In genomic region chr4:154490589-154491340, GRCh38 we compare ENCODE assay signal across 2 cellular contexts.
A peak's percentile ranks its signal among the peaks of the same experiment; 100 is the strongest.
TF ChIP-seq lines count a peak whose summit lies in the region.

No MANE protein-coding gene starts in this region.

TF ChIP-seq in IMR-90, 13 proteins besides CTCF, POLR2A, EP300 and RAD21:
- TF ChIP-seq NFE2L2 (IDR thresholded peaks at IDR 0.05; ENCODE audit: low read depth, low read length) (no peak), MAFK (IDR thresholded peaks at IDR 0.05; ENCODE audit: low read depth, low read length) (no peak), USF2 (IDR thresholded peaks at IDR 0.05; ENCODE audit: low read depth, low read length) (no peak), CEBPB (IDR thresholded peaks at IDR 0.05; ENCODE audit: low read depth, low read length) (no peak), MAZ (IDR thresholded peaks at IDR 0.05; ENCODE audit: borderline replicate concordance, low read depth, low read length) (no peak), SMC3 (IDR thresholded peaks at IDR 0.05; ENCODE audit: low read depth, low read length) (no peak), RFX5 (IDR thresholded peaks at IDR 0.05; ENCODE audit: low read depth, low read length) (no peak), FOS (IDR thresholded peaks at IDR 0.05; ENCODE audit: low read depth, low read length) (no peak), RCOR1 (IDR thresholded peaks at IDR 0.05; ENCODE audit: insufficient replicate concordance, low read length) (no peak), ELK1 (IDR thresholded peaks at IDR 0.05; ENCODE audit: borderline replicate concordance, low read depth, low read length) (no peak), MXI1 (IDR thresholded peaks at IDR 0.05; ENCODE audit: borderline replicate concordance, low read depth, low read length) (no peak), CHD1 (IDR thresholded peaks at IDR 0.05; ENCODE audit: low read depth, low read length) (no peak), BHLHE40 (IDR thresholded peaks at IDR 0.05; ENCODE audit: low read depth, low read length) (no peak)

TF ChIP-seq in H1, 55 proteins besides CTCF, POLR2A, EP300 and RAD21:
- TF ChIP-seq SP2 (IDR thresholded peaks at IDR 0.05; ENCODE audit: low read length) (no peak), CHD1 (IDR thresholded peaks at IDR 0.05; ENCODE audit: low read depth, low read length) (no peak), E2F6 (IDR thresholded peaks at IDR 0.05) (peak; percentile 99), RXRA (IDR thresholded peaks at IDR 0.05; ENCODE audit: insufficient read depth, low read depth, low read length) (no peak), ZNF274 (IDR thresholded peaks at IDR 0.05; ENCODE audit: borderline replicate concordance, extremely low read depth, low read length) (no peak), RBBP5 (IDR thresholded peaks at IDR 0.05; ENCODE audit: borderline replicate concordance, low read depth, low read length) (peak; percentile 50; the same call in 1 of the 2 replicates), KDM4A (IDR thresholded peaks at IDR 0.05; ENCODE audit: low read depth, low read length, severe bottlenecking) (peak; percentile 98), FOSL1 (IDR thresholded peaks at IDR 0.05; ENCODE audit: insufficient read depth, low read depth, low read length) (no peak), POLR2AphosphoS5 (IDR thresholded peaks at IDR 0.05; ENCODE audit: low read depth, low read length) (no peak), TAF1 (IDR thresholded peaks at IDR 0.05; ENCODE audit: low read depth, low read length) (peak; percentile 35; the same call in 1 of the 2 replicates), NRF1 (IDR thresholded peaks at IDR 0.05; ENCODE audit: low read depth, low read length) (no peak), CBX8 (IDR thresholded peaks at IDR 0.05; ENCODE audit: borderline replicate concordance, low read depth, low read length) (no peak), KDM1A (IDR thresholded peaks at IDR 0.05; ENCODE audit: borderline replicate concordance, low read length) (no peak), MAX (IDR thresholded peaks at IDR 0.05) (peak; percentile 100), SP1 (IDR thresholded peaks at IDR 0.05; ENCODE audit: low read depth, low read length) (no peak), TBP (IDR thresholded peaks at IDR 0.05; ENCODE audit: low read depth, low read length) (no peak), CEBPB (IDR thresholded peaks at IDR 0.05; ENCODE audit: low read depth, low read length) (no peak), PHF8 (conservative IDR thresholded peaks at IDR 0.05; ENCODE audit: low read depth, low read length) (0 out of 2 replicates have a peak, but pooled peaks have one; percentile 11), CREB1 (IDR thresholded peaks at IDR 0.05) (peak; percentile 50; the same call in 1 of the 2 replicates), SUZ12 (IDR thresholded peaks at IDR 0.05; ENCODE audit: low read length) (peak; percentile 87), RNF2 (IDR thresholded peaks at IDR 0.05; ENCODE audit: borderline replicate concordance, low read depth, low read length, missing control alignments, poor library complexity, severe bottlenecking) (peak; percentile 84), ASH2L (IDR thresholded peaks at IDR 0.05; ENCODE audit: low read length) (peak; percentile 32), SP4 (IDR thresholded peaks at IDR 0.05; ENCODE audit: low read length) (no peak), EZH2 (IDR thresholded peaks at IDR 0.05; ENCODE audit: low read depth, low read length, severe bottlenecking) (peak; percentile 93)
